ENCODE assay signal across 37 cellular contexts in the genomic region with DNA sequence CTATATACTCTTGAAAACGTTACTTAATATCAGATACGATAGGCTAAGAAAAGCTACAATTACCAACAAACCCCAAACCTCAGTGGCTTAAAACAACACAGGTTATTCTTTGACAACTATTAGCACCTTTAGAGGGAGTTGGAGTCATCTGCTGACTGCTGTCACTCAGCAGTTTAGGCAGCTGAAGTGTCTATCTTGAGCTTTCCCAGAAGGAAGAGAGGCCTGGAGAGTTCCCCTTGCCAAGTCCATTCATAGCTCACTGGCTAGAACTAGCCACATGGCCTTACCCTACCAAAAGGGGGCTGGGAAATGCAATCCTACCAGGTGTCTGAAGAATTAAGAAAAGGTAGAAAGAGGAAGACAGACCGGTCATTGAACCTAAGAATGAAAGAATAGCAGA.
"Had no signal": no experiment of that assay in that cellular context is flagged by ENCODE, and none has a peak within 500 bp of the region (broad histone marks: within the 10 kb centered on the region; RNA-seq: fewer than 3 reads in every experiment).

No MANE protein-coding gene starts in this region.

- H3K27ac ChIP-seq: adrenal gland, body of pancreas, brain microvascular endothelial cell, breast epithelium, VCaP had no signal

- H3K4me3 Mint-ChIP-seq: activated B cell treated with CpG ODN at 0.5 μM for 24 hours; activated CD4-positive, alpha-beta memory T cell treated with anti-CD3 and anti-CD28 coated beads for 36 hours; activated CD4-positive, alpha-beta T cell treated with anti-CD3 and anti-CD28 coated beads, Interleukin-2, amount 10 ng/mL, durations not matched to agents 24 days and 14 days; activated CD8-positive, alpha-beta T cell treated with anti-CD3 and anti-CD28 coated beads for 36 hours; activated naive CD4-positive, alpha-beta T cell treated with anti-CD3 and anti-CD28 coated beads for 36 hours; activated naive CD8-positive, alpha-beta T cell treated with anti-CD3 and anti-CD28 coated beads for 36 hours; activated T-cell treated with anti-CD3 and anti-CD28 coated beads, Interleukin-2, amount 50 U/mL, for 4 hours; activated T-cell treated with anti-CD3 and anti-CD28 coated beads, Interleukin-2, amount 50 U/mL, for 72 hours; activated T-helper 1 cell treated with anti-CD3 and anti-CD28 coated beads, Interleukin-12 subunit alpha, Interleukin-12 subunit beta, Interleukin-2, Interleukin-4 antibody, amounts not matched to agents 30 ng/mL and 10 ng/mL and 1 ng/mL, durations not matched to agents 14 hours and 24 hours and 36 hours; activated T-helper 17 cell treated with anti-CD3 and anti-CD28 coated beads, Interleukin-2, amount 50 U/mL, for 72 hours; central memory CD8-positive, alpha-beta T cell; T-helper 1 cell treated with Interleukin-12 subunit alpha and Interleukin-12 subunit beta and Interleukin-4 antibody, amounts not matched to agents 30 μg/mL and 1 μg/mL, for 36 hours; T-helper 2 cell treated with Interferon-gamma antibody and Interleukin-4, amounts not matched to agents 5 μg/mL and 100 μg/mL, for 36 hours had no signal

- H3K4me1 ChIP-seq: body of pancreas, breast epithelium had no signal

- DNase-seq: activated B cell treated with CpG ODN at 0.5 μM for 24 hours; activated CD4-positive, alpha-beta memory T cell treated with anti-CD3 and anti-CD28 coated beads for 36 hours; activated CD4-positive, alpha-beta T cell treated with anti-CD3 and anti-CD28 coated beads for 4 hours; activated CD4-positive, alpha-beta T cell treated with anti-CD3 and anti-CD28 coated beads, Interleukin-2, amount 10 ng/mL, durations not matched to agents 24 days and 14 days; activated CD4-positive, alpha-beta T cell treated with anti-CD3 and anti-CD28 coated beads, Interleukin-2, amount 50 U/mL, for 1 hour; activated CD4-positive, alpha-beta T cell treated with anti-CD3 and anti-CD28 coated beads, Interleukin-2, amount 50 U/mL, for 4 hours; activated CD4-positive, CD25-positive, alpha-beta regulatory T cell treated with anti-CD3 and anti-CD28 coated beads, Interleukin-2, amount 50 U/mL, for 72 hours; activated CD8-positive, alpha-beta memory T cell treated with anti-CD3 and anti-CD28 coated beads, Interleukin-2, amount 50 U/mL, for 4 hours; activated CD8-positive, alpha-beta T cell treated with anti-CD3 and anti-CD28 coated beads for 36 hours; activated effector memory CD4-positive, alpha-beta T cell treated with anti-CD3 and anti-CD28 coated beads, Interleukin-2, amount 50 U/mL, for 16 hours; activated gamma-delta T cell treated with Interleukin-2 at 50 U/mL for 16 hours; activated naive CD4-positive, alpha-beta T cell; activated naive CD4-positive, alpha-beta T cell treated with anti-CD3 and anti-CD28 coated beads for 36 hours; activated naive CD4-positive, alpha-beta T cell treated with anti-CD3 and anti-CD28 coated beads, Interleukin-2, amount 50 U/mL, for 16 hours; activated naive CD8-positive, alpha-beta T cell treated with anti-CD3 and anti-CD28 coated beads for 36 hours; activated T-cell treated with anti-CD3 and anti-CD28 coated beads for 4 hours; activated T-cell treated with anti-CD3 and anti-CD28 coated beads, Interleukin-2, amount 50 U/mL, for 1 hour; activated T-cell treated with anti-CD3 and anti-CD28 coated beads, Interleukin-2, amount 50 U/mL, for 4 hours; activated T-cell treated with anti-CD3 and anti-CD28 coated beads, Interleukin-2, amount 50 U/mL, for 72 hours; adrenal gland; amniotic stem cell; aorta; body of pancreas; brain microvascular endothelial cell; caudate nucleus; cerebellar nuclear complex; T-helper 1 cell; T-helper 2 cell; T-helper 9 cell had no signal

- H3K4me3 ChIP-seq: adrenal gland, body of pancreas, breast epithelium had no signal

- H3K27me3 ChIP-seq: adrenal gland, body of pancreas, brain microvascular endothelial cell, breast epithelium had no signal

- H3K36me3 ChIP-seq: adrenal gland, brain microvascular endothelial cell, breast epithelium had no signal

- H3K9me3 Mint-ChIP-seq: activated CD4-positive, alpha-beta memory T cell treated with anti-CD3 and anti-CD28 coated beads for 36 hours; activated CD8-positive, alpha-beta T cell treated with anti-CD3 and anti-CD28 coated beads for 36 hours; activated naive CD4-positive, alpha-beta T cell treated with anti-CD3 and anti-CD28 coated beads for 36 hours; activated naive CD8-positive, alpha-beta T cell treated with anti-CD3 and anti-CD28 coated beads for 36 hours; activated T-helper 1 cell treated with anti-CD3 and anti-CD28 coated beads, Interleukin-12 subunit alpha, Interleukin-12 subunit beta, Interleukin-2, Interleukin-4 antibody, amounts not matched to agents 30 ng/mL and 10 ng/mL and 1 ng/mL, durations not matched to agents 14 hours and 24 hours and 36 hours; T-helper 2 cell treated with Interferon-gamma antibody and Interleukin-4, amounts not matched to agents 5 μg/mL and 100 μg/mL, for 36 hours had no signal

- H3K9me3 ChIP-seq: adrenal gland, body of pancreas, breast epithelium had no signal

- H3K4me1 Mint-ChIP-seq: activated B cell treated with CpG ODN at 0.5 μM for 24 hours; activated CD4-positive, alpha-beta T cell treated with anti-CD3 and anti-CD28 coated beads, Interleukin-2, amount 10 ng/mL, durations not matched to agents 24 days and 14 days; activated naive CD8-positive, alpha-beta T cell treated with anti-CD3 and anti-CD28 coated beads for 36 hours; activated T-helper 17 cell treated with anti-CD3 and anti-CD28 coated beads, Interleukin-2, amount 50 U/mL, for 72 hours; central memory CD8-positive, alpha-beta T cell had no signal

- H3K27me3 Mint-ChIP-seq: activated B cell treated with CpG ODN at 0.5 μM for 24 hours; activated CD4-positive, alpha-beta memory T cell treated with anti-CD3 and anti-CD28 coated beads for 36 hours; activated CD4-positive, alpha-beta T cell treated with anti-CD3 and anti-CD28 coated beads, Interleukin-2, amount 10 ng/mL, durations not matched to agents 24 days and 14 days; activated T-helper 17 cell treated with anti-CD3 and anti-CD28 coated beads, Interleukin-2, amount 50 U/mL, for 72 hours had no signal

- ATAC-seq: activated CD8-positive, alpha-beta T cell treated with anti-CD3 and anti-CD28 coated beads for 36 hours; activated naive CD4-positive, alpha-beta T cell treated with anti-CD3 and anti-CD28 coated beads, Interleukin-2, amount 50 U/mL, for 72 hours; activated T-cell treated with anti-CD3 and anti-CD28 coated beads, Interleukin-2, amount 50 U/mL, for 4 hours; activated T-cell treated with anti-CD3 and anti-CD28 coated beads, Interleukin-2, amount 50 U/mL, for 72 hours; activated T-helper 17 cell treated with anti-CD3 and anti-CD28 coated beads, Interleukin-2, amount 50 U/mL, for 72 hours; body of pancreas had no signal

- H3K27ac Mint-ChIP-seq: activated B cell treated with CpG ODN at 0.5 μM for 24 hours; activated CD4-positive, alpha-beta memory T cell treated with anti-CD3 and anti-CD28 coated beads for 36 hours; activated CD4-positive, alpha-beta T cell treated with anti-CD3 and anti-CD28 coated beads, Interleukin-2, amount 10 ng/mL, durations not matched to agents 24 days and 14 days; activated CD8-positive, alpha-beta T cell treated with anti-CD3 and anti-CD28 coated beads for 36 hours; activated naive CD4-positive, alpha-beta T cell treated with anti-CD3 and anti-CD28 coated beads for 36 hours; activated naive CD4-positive, alpha-beta T cell treated with anti-CD3 and anti-CD28 coated beads, Interleukin-2, amount 50 U/mL, for 72 hours; activated naive CD8-positive, alpha-beta T cell treated with anti-CD3 and anti-CD28 coated beads for 36 hours; activated T-cell treated with anti-CD3 and anti-CD28 coated beads, Interleukin-2, amount 50 U/mL, for 72 hours; activated T-helper 1 cell treated with anti-CD3 and anti-CD28 coated beads, Interleukin-12 subunit alpha, Interleukin-12 subunit beta, Interleukin-2, Interleukin-4 antibody, amounts not matched to agents 30 ng/mL and 10 ng/mL and 1 ng/mL, durations not matched to agents 14 hours and 24 hours and 36 hours; activated T-helper 17 cell treated with anti-CD3 and anti-CD28 coated beads, Interleukin-2, amount 50 U/mL, for 72 hours; T-helper 1 cell treated with Interleukin-12 subunit alpha and Interleukin-12 subunit beta and Interleukin-4 antibody, amounts not matched to agents 30 μg/mL and 1 μg/mL, for 36 hours; T-helper 2 cell treated with Interferon-gamma antibody and Interleukin-4, amounts not matched to agents 5 μg/mL and 100 μg/mL, for 36 hours had no signal

- H3K36me3 Mint-ChIP-seq: activated CD4-positive, alpha-beta memory T cell treated with anti-CD3 and anti-CD28 coated beads for 36 hours; activated naive CD4-positive, alpha-beta T cell treated with anti-CD3 and anti-CD28 coated beads, Interleukin-2, amount 50 U/mL, for 72 hours; activated naive CD8-positive, alpha-beta T cell treated with anti-CD3 and anti-CD28 coated beads for 36 hours had no signal
